ENCODE assay signal across 12 cellular contexts in the genomic region with DNA sequence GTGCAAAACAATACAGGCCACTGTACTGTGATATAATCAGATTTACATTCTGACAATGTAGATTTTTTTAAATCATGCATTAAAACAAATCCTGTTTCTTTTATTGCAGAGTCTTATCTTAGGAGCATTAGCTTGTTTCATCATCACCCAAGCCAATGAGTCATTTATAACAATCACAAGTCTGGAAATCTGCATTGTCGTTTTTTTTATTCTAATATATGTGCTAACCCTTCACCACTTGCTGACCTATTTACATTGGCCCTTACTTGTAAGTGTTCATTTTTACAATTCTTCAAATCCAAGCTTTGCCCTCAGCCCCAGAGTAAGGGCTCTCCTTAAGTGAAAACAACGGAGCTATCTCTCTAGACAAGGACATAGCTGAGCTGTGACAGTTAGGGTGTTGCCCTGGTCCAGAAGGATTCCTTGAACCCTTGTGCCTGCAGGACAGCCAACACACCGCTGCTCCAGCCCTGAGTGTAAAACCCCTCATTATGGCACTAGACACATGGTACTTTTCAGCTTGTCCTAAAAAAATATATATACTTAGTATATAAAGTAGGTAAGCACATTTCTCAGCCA. TPM values are rescaled to one million over a fixed set of nuclear protein-coding genes. Genes with fewer than 3 reads are reported as not detected.
DNase-seq lines count a peak whose midpoint lies in the region; ATAC-seq and TF ChIP-seq lines count a peak whose summit lies in the region.
"Had no signal": no experiment of that assay in that cellular context is flagged by ENCODE, and none has a peak within 500 bp of the region (broad histone marks: within the 10 kb centered on the region; RNA-seq: fewer than 3 reads in every experiment).

No MANE protein-coding gene starts in this region.

- CTCF ChIA-PET in PC-3 (lab: Charles Lee): interaction anchor here (0.6 kb wide), 1 partner anchor 339 kb away, joined by 3 read pairs; no protein-coding TSS in a partner anchor

- H3K27me3 ChIP-seq in PC-3 (ENCODE audit: low read length): no peaks in the 10 kb centered on the region
- H3K27me3 ChIP-seq in neutrophil: no peaks in the 10 kb centered on the region

- H3K4me3 ChIP-seq in PC-3 (ENCODE audit: low read length): no peak overlapping the region
- no peak overlapping the region for H3K4me3 ChIP-seq in neutrophil (ENCODE audit: low read depth in 1 of 2, low read length in 1 of 2)

- no peak for TF ChIP-seq CTCF in PC-3 (conservative IDR thresholded peaks at IDR 0.05; ENCODE audit: low read depth, low read length)
- no peak for TF ChIP-seq CTCF in neutrophil (IDR thresholded peaks at IDR 0.05)
- no peak for TF ChIP-seq CTCF in GM13977 (IDR thresholded peaks at IDR 0.05; ENCODE audit: extremely low read depth, insufficient read depth, missing control alignments)

- in situ Hi-C loops in GM13977 (cut with MboI; ENCODE audit: low pct_unique_long_range_greater_than_20kb, low sequenced_read_pairs, unreplicated experiment): no loop called here

- no peaks in the 10 kb centered on the region for H3F3A ChIP-seq in PC-3 (ENCODE audit: low read length, unreplicated experiment)

- H3K79me2 ChIP-seq in PC-3 (ENCODE audit: low read length): no peaks in the 10 kb centered on the region

- peak; percentile 45 for DNase-seq in Daoy (ENCODE audit: low read depth)
- peak; percentile 39 for DNase-seq in PC-3
- peak; percentile 36 to 44 for DNase-seq in erythroblast (lab: John Stamatoyannopoulos, UW)
- DNase-seq in stimulated activated CD4-positive, alpha-beta T cell treated with anti-CD3 and anti-CD28 coated beads, Interleukin-4, amount 100 ng/mL, for 4 hours: no peak
- DNase-seq in GM13977 (ENCODE audit: low spot score): no peak
- no peak for DNase-seq in C1 segment of cervical spinal cord (lab: John Stamatoyannopoulos, UW)
- DNase-seq: activated naive CD8-positive, alpha-beta T cell treated with anti-CD3 and anti-CD28 coated beads, Interleukin-2, amount 50 U/mL, for 24 hours; NCI-H1930; substantia nigra; T1000 had no signal

- intact Hi-C loops in PC-3 (cut with micrococcal nuclease): no loop called here

- no peak overlapping the region for H3K9ac ChIP-seq in PC-3 (ENCODE audit: low read length)

- H3K36me3 ChIP-seq in PC-3 (ENCODE audit: low read depth, low read length) (no peaks in the 10 kb centered on the region), neutrophil (peaks cover 69% of the 10 kb centered on the region)

- peak; percentile 20 for ATAC-seq in PC-3
- no peak for ATAC-seq in GM21367 (IDR thresholded peaks at IDR 0.05; ENCODE audit: unreplicated experiment)
- ATAC-seq: activated naive CD8-positive, alpha-beta T cell treated with anti-CD3 and anti-CD28 coated beads, Interleukin-2, amount 50 U/mL, for 24 hours had no signal

- POLR2A ChIA-PET in PC-3 (lab: Charles Lee; ENCODE audit: unreplicated experiment): no interaction called here

- H3K9me2 ChIP-seq in PC-3 (replicated peaks; ENCODE audit: low read length): no peaks in the 10 kb centered on the region

- TF ChIP-seq POLR2A in erythroblast (IDR thresholded peaks at IDR 0.05; ENCODE audit: low read length): no peak

- H3K9me3 ChIP-seq in PC-3 (ENCODE audit: low read length): no peaks in the 10 kb centered on the region
- H3K9me3 ChIP-seq in neutrophil: no peaks in the 10 kb centered on the region

- no peak overlapping the region for H3K4me2 ChIP-seq in PC-3 (ENCODE audit: low read length)

- H3K27ac ChIP-seq in PC-3 (ENCODE audit: low read length) (no peak overlapping the region), neutrophil (peak overlapping the region; percentile 54)

- no peaks in the 10 kb centered on the region for H4K20me1 ChIP-seq in PC-3 (ENCODE audit: low read length)

- no peak overlapping the region for H2AFZ ChIP-seq in PC-3 (ENCODE audit: low read length)

- H3K4me1 ChIP-seq in PC-3 (ENCODE audit: insufficient read depth, low read length) (peaks cover 12% of the 10 kb centered on the region), neutrophil (ENCODE audit: control insufficient read depth in 1 of 2, insufficient read depth in 1 of 2, low read depth in 1 of 2, low read length in 1 of 2) (peaks cover 0 to 4% of the 10 kb centered on the region in 2 experiments)

- no TSS peak for BruUV-seq in PC-3 (replicated peaks; lab: Mats Ljungman, UMichigan)

RNA-seq across cellular contexts. Expression of gene CMTM1, which starts 3.7 kb away (rescaled TPM):
- 1.4 and 2.2 TPM in 2 replicates for total RNA-seq in Daoy (2014; rRNA removed; shearing (Covaris generic))
- total RNA-seq in PC-3 (2014; rRNA removed): 0.92 and 1.4 TPM in 2 replicates

RNA-seq across cellular contexts. Expression of gene CMTM2, which starts 9.3 kb away (rescaled TPM):
- total RNA-seq in Daoy (2014; rRNA removed; shearing (Covaris generic)): not detected in 2 replicates
- not detected in 2 replicates for total RNA-seq in PC-3 (2014; rRNA removed)

RNA-seq across cellular contexts. Expression of gene CKLF, which starts 17.5 kb away (rescaled TPM):
- total RNA-seq in Daoy (2014; rRNA removed; shearing (Covaris generic)): 156 and 168 TPM in 2 replicates
- total RNA-seq in PC-3 (2014; rRNA removed): 47.9 and 49.7 TPM in 2 replicates

RNA-seq across cellular contexts. Expression of gene TK2, which starts 20.0 kb away (rescaled TPM):
- total RNA-seq in Daoy (2014; rRNA removed; shearing (Covaris generic)): 8.5 TPM in 2 replicates
- 8.3 and 14.1 TPM in 2 replicates for total RNA-seq in PC-3 (2014; rRNA removed)

RNA-seq across cellular contexts. Expression of gene CMTM3, which starts 34.6 kb away (rescaled TPM):
- 6.6 and 7.3 TPM in 2 replicates for total RNA-seq in Daoy (2014; rRNA removed; shearing (Covaris generic))
- total RNA-seq in PC-3 (2014; rRNA removed): 6.4 and 9.5 TPM in 2 replicates

Comparison
In these comparisons a context has a peak if more than half of its experiments do, and no peak if none do; other contexts are left out.
1. DNase-seq: peak in Daoy (single experiment), PC-3 (single experiment) and erythroblast (2 of 2); none in stimulated activated CD4-positive, alpha-beta T cell treated with anti-CD3 and anti-CD28 coated beads, Interleukin-4, amount 100 ng/mL, for 4 hours (0 of 2), GM13977 (single experiment) and C1 segment of cervical spinal cord (0 of 14).